ENCODE assay signal across 1 cellular context in genomic region chrX:149938427-149939270, GRCh38.
TF ChIP-seq lines count a peak whose summit lies in the region.

EOLA2 (minus strand) TSS chrX:149938491; CDS start chrX:149933874, 4,617 bp downstream.

TF ChIP-seq in HepG2, 621 proteins besides CTCF, POLR2A, EP300 and RAD21 (continued from another document and continues in another):
- TF ChIP-seq ZHX1 (CRISPR knock-in tag; IDR thresholded peaks at IDR 0.05; ENCODE audit: low read depth): no peak
- TF ChIP-seq ZNF770 (CRISPR knock-in tag; IDR thresholded peaks at IDR 0.05): no peak
- no peak for TF ChIP-seq LCORL (IDR thresholded peaks at IDR 0.05)
- peak; percentile 32; the same call in 1 of the 2 replicates for TF ChIP-seq LCORL (CRISPR knock-in tag; IDR thresholded peaks at IDR 0.05)
- no peak for TF ChIP-seq ZNF234 (CRISPR knock-in tag; conservative IDR thresholded peaks at IDR 0.05)
- TF ChIP-seq REXO4 (CRISPR knock-in tag; IDR thresholded peaks at IDR 0.05; ENCODE audit: borderline replicate concordance): no peak
- no peak for TF ChIP-seq SAFB2 (CRISPR knock-in tag; IDR thresholded peaks at IDR 0.05; ENCODE audit: borderline replicate concordance, low read depth)
- TF ChIP-seq ZNF768 (CRISPR knock-in tag; IDR thresholded peaks at IDR 0.05): no peak
- no peak for TF ChIP-seq CHD4 (IDR thresholded peaks at IDR 0.05; ENCODE audit: borderline replicate concordance, low read length)
- TF ChIP-seq ZFX (CRISPR knock-in tag; IDR thresholded peaks at IDR 0.05; ENCODE audit: low read depth): peak; percentile 80; the same call in 1 of the 2 replicates
- no peak for TF ChIP-seq KLF12 (CRISPR knock-in tag; IDR thresholded peaks at IDR 0.05; ENCODE audit: borderline replicate concordance)
- TF ChIP-seq ZKSCAN5 (CRISPR knock-in tag; IDR thresholded peaks at IDR 0.05): no peak
- TF ChIP-seq ELK4 (CRISPR knock-in tag; IDR thresholded peaks at IDR 0.05; ENCODE audit: borderline replicate concordance): no peak
- TF ChIP-seq MLXIP (CRISPR knock-in tag; IDR thresholded peaks at IDR 0.05; ENCODE audit: borderline replicate concordance): no peak
- no peak for TF ChIP-seq RBFOX2 (IDR thresholded peaks at IDR 0.05; ENCODE audit: low read depth, low read length)
- TF ChIP-seq ZNF260 (CRISPR knock-in tag; IDR thresholded peaks at IDR 0.05; ENCODE audit: borderline replicate concordance, low read depth): no peak
- no peak for TF ChIP-seq ATF5 (CRISPR knock-in tag; IDR thresholded peaks at IDR 0.05; ENCODE audit: low read depth)
- peak; percentile 13; the same call in 1 of the 2 replicates for TF ChIP-seq TFDP1 (CRISPR knock-in tag; IDR thresholded peaks at IDR 0.05; ENCODE audit: borderline replicate concordance)
- no peak for TF ChIP-seq ZNF773 (CRISPR knock-in tag; IDR thresholded peaks at IDR 0.05; ENCODE audit: borderline replicate concordance)
- TF ChIP-seq RARG (CRISPR knock-in tag; IDR thresholded peaks at IDR 0.05; ENCODE audit: low read depth): no peak
- TF ChIP-seq BCL6 (CRISPR knock-in tag; IDR thresholded peaks at IDR 0.05): no peak
- no peak for TF ChIP-seq BRF2 (CRISPR knock-in tag; IDR thresholded peaks at IDR 0.05)
- peak; percentile 64; the same call in 1 of the 2 replicates for TF ChIP-seq ZNF639 (CRISPR knock-in tag; conservative IDR thresholded peaks at IDR 0.05)
- no peak for TF ChIP-seq NFE2L1 (CRISPR knock-in tag; IDR thresholded peaks at IDR 0.05; ENCODE audit: borderline replicate concordance)
- TF ChIP-seq REL (CRISPR knock-in tag; conservative IDR thresholded peaks at IDR 0.05): no peak
- no peak for TF ChIP-seq ZNF225 (CRISPR knock-in tag; IDR thresholded peaks at IDR 0.05)
- TF ChIP-seq ZBTB7A (CRISPR knock-in tag; IDR thresholded peaks at IDR 0.05): no peak
- no peak for TF ChIP-seq NFKBIZ (CRISPR knock-in tag; IDR thresholded peaks at IDR 0.05)
- no peak for TF ChIP-seq ZNF510 (CRISPR knock-in tag; IDR thresholded peaks at IDR 0.05; ENCODE audit: low read depth)
- no peak for TF ChIP-seq SMAD9 (CRISPR knock-in tag; IDR thresholded peaks at IDR 0.05)
- no peak for TF ChIP-seq ZNF280D (CRISPR knock-in tag; IDR thresholded peaks at IDR 0.05)
- no peak for TF ChIP-seq MTF1 (CRISPR knock-in tag; IDR thresholded peaks at IDR 0.05)
- TF ChIP-seq ZFP82 (CRISPR knock-in tag; IDR thresholded peaks at IDR 0.05; ENCODE audit: borderline replicate concordance): no peak
- TF ChIP-seq ELF3 (CRISPR knock-in tag; IDR thresholded peaks at IDR 0.05): no peak
- TF ChIP-seq ZNF10 (CRISPR knock-in tag; IDR thresholded peaks at IDR 0.05; ENCODE audit: borderline replicate concordance, low read depth): no peak
- no peak for TF ChIP-seq ZNF598 (CRISPR knock-in tag; IDR thresholded peaks at IDR 0.05; ENCODE audit: borderline replicate concordance)
- no peak for TF ChIP-seq SMYD3 (CRISPR knock-in tag; IDR thresholded peaks at IDR 0.05)
- TF ChIP-seq KAT2B (IDR thresholded peaks at IDR 0.05; ENCODE audit: borderline replicate concordance, low read depth, low read length): no peak
- peak; percentile 93 for TF ChIP-seq GATAD1 (CRISPR knock-in tag; IDR thresholded peaks at IDR 0.05)
- TF ChIP-seq NRL (CRISPR knock-in tag; IDR thresholded peaks at IDR 0.05; ENCODE audit: borderline replicate concordance): no peak
- no peak for TF ChIP-seq ISX (CRISPR knock-in tag; conservative IDR thresholded peaks at IDR 0.05)
- no peak for TF ChIP-seq ZNF468 (CRISPR knock-in tag; IDR thresholded peaks at IDR 0.05)
- no peak for TF ChIP-seq NCOR1 (IDR thresholded peaks at IDR 0.05; ENCODE audit: borderline replicate concordance, low read length)
- peak; percentile 44; the same call in 1 of the 2 replicates for TF ChIP-seq XBP1 (CRISPR knock-in tag; IDR thresholded peaks at IDR 0.05)
- TF ChIP-seq ZNF224 (CRISPR knock-in tag; IDR thresholded peaks at IDR 0.05): no peak
- no peak for TF ChIP-seq HIVEP1 (CRISPR knock-in tag; IDR thresholded peaks at IDR 0.05)
- TF ChIP-seq TRIM22 (IDR thresholded peaks at IDR 0.05): no peak
- peak; percentile 40; the same call in 1 of the 2 replicates for TF ChIP-seq FOXA3 (CRISPR knock-in tag; IDR thresholded peaks at IDR 0.05)
- no peak for TF ChIP-seq MXD4 (CRISPR knock-in tag; IDR thresholded peaks at IDR 0.05)
